22 cellular contexts compared by ENCODE assay signal in genomic region chr1:201761871-201762270, GRCh38.
A peak's percentile ranks its signal among the peaks of the same experiment; 100 is the strongest.
DNase-seq lines count a peak whose midpoint lies in the region; ATAC-seq lines count a peak whose summit lies in the region.
"Had no signal": no experiment of that assay in that cellular context is flagged by ENCODE, and none has a peak within 500 bp of the region (broad histone marks: within the 10 kb centered on the region; RNA-seq: fewer than 3 reads in every experiment).

No MANE protein-coding gene starts in this region.

- H3K18ac ChIP-seq in mesendoderm (ENCODE audit: low read length), result no peak overlapping the region

- H3K27ac ChIP-seq in HUES6 (ENCODE audit: low read depth, low read length) (0 out of 2 replicates have a peak overlapping the region, but pooled peaks have one; percentile 23), mesendoderm (ENCODE audit: low read depth, low read length) (no peak overlapping the region), temporal lobe (ENCODE audit: low read depth, low read length) (peak overlapping the region; percentile 64)
- H3K27ac ChIP-seq: epithelial cell of prostate, upper lobe of left lung had no signal

- H3K4me2 ChIP-seq in mesendoderm (ENCODE audit: low read length), result no peak overlapping the region

- H3K4me3 Mint-ChIP-seq in stimulated activated effector memory CD8-positive, alpha-beta T cell treated with anti-CD3 and anti-CD28 coated beads, Interleukin-12 subunit alpha, Interleukin-12 subunit beta, amount 100 ng/mL, for 72 hours, result no peak overlapping the region
- H3K4me3 Mint-ChIP-seq: activated CD8-positive, alpha-beta T cell treated with anti-CD3 and anti-CD28 coated beads for 36 hours; naive B cell had no signal

- H3K9ac ChIP-seq in HUES6 (ENCODE audit: low read length), result no peak overlapping the region
- peak overlapping the region; percentile 64 for H3K9ac ChIP-seq in adipocyte (ENCODE audit: low read length)
- no peak overlapping the region for H3K9ac ChIP-seq in mesendoderm (ENCODE audit: low read length)

- peaks cover 6% of the 10 kb centered on the region for H3K4me1 Mint-ChIP-seq in stimulated activated effector memory CD8-positive, alpha-beta T cell treated with anti-CD3 and anti-CD28 coated beads, Interleukin-12 subunit alpha, Interleukin-12 subunit beta, amount 100 ng/mL, for 72 hours

- H3K4ac ChIP-seq in mesendoderm (ENCODE audit: low read depth, low read length), result no peak overlapping the region

- no peaks in the 10 kb centered on the region for H3K36me3 Mint-ChIP-seq in stimulated activated effector memory CD8-positive, alpha-beta T cell treated with anti-CD3 and anti-CD28 coated beads, Interleukin-12 subunit alpha, Interleukin-12 subunit beta, amount 100 ng/mL, for 72 hours
- H3K36me3 Mint-ChIP-seq: naive B cell had no signal

- no CpG with 5 or more reads among the region's 4 CpGs for WGBS in mesendoderm (ENCODE audit: extremely low coverage, insufficient coverage, low lambda C conversion rate)

- no peak overlapping the region for H2BK120ac ChIP-seq in mesendoderm (ENCODE audit: low read depth, low read length)

- H4K5ac ChIP-seq in mesendoderm (ENCODE audit: low read length), result no peak overlapping the region

- H3K79me2 ChIP-seq in mesendoderm (ENCODE audit: control insufficient read depth, insufficient read depth, low read length), result no peaks in the 10 kb centered on the region

- no peaks in the 10 kb centered on the region for H3K36me3 ChIP-seq in HUES6 (ENCODE audit: control insufficient read depth, insufficient read depth, low read length)
- H3K36me3 ChIP-seq in adipocyte (ENCODE audit: control insufficient read depth, insufficient read depth, low read length, severe bottlenecking), result peaks cover 36% of the 10 kb centered on the region
- H3K36me3 ChIP-seq in mesendoderm (ENCODE audit: control insufficient read depth, insufficient read depth, low read length), result no peaks in the 10 kb centered on the region
- H3K36me3 ChIP-seq: upper lobe of left lung had no signal

- H3K56ac ChIP-seq in mesendoderm (ENCODE audit: low read length), result no peak overlapping the region

- H2BK15ac ChIP-seq in mesendoderm (replicated peaks; ENCODE audit: low read depth), result no peak overlapping the region

- no peak overlapping the region for H2BK5ac ChIP-seq in mesendoderm (ENCODE audit: low read length)

- DNase-seq in adipocyte (ENCODE audit: low read depth) (no peak), mesendoderm (peak; percentile 79), NCI-H2171 (lab: John Stamatoyannopoulos, UW) (no peak), NCI-H82 treated with DMSO at 0.1 percent for 48 hours (lab: John Stamatoyannopoulos, UW; ENCODE audit: unreplicated experiment) (no peak)
- no peak for DNase-seq in stimulated activated effector memory CD8-positive, alpha-beta T cell treated with anti-CD3 and anti-CD28 coated beads, Interleukin-12 subunit alpha, Interleukin-12 subunit beta, amount 100 ng/mL, for 72 hours (ENCODE audit: low spot score in 2 of 2)
- DNase-seq: activated CD8-positive, alpha-beta T cell treated with anti-CD3 and anti-CD28 coated beads for 36 hours; activated naive CD4-positive, alpha-beta T cell treated with anti-CD3 and anti-CD28 coated beads, Interleukin-2, amount 50 U/mL, for 16 hours; activated T-cell treated with anti-CD3 and anti-CD28 coated beads, Interleukin-2, amount 50 U/mL, for 1 hour; hippocampal formation; naive B cell; NCI-H1105; NCI-H2081 treated with DMSO at 0.1 percent for 48 hours; NCI-H510A treated with DMSO at 0.1 percent for 48 hours; stimulated activated CD4-positive, alpha-beta T cell treated with anti-CD3 and anti-CD28 coated beads, Interleukin-2, amount 100 ng/mL, for 24 hours; stimulated activated naive CD4-positive, alpha-beta T cell treated with Interleukin-2 at 50 U/mL for 16 hours; upper lobe of left lung had no signal

- H3K4me3 ChIP-seq in HUES6 (ENCODE audit: low read depth, low read length) (no peak overlapping the region), adipocyte (ENCODE audit: low read length) (no peak overlapping the region), mesendoderm (ENCODE audit: low read length) (no peak overlapping the region)
- H3K4me3 ChIP-seq: coronary artery, upper lobe of left lung had no signal

- H3K9me3 ChIP-seq in HUES6 (ENCODE audit: control insufficient read depth, insufficient read depth, low read depth, low read length), result no peaks in the 10 kb centered on the region
- H3K9me3 ChIP-seq in adipocyte (ENCODE audit: control insufficient read depth, low read length), result no peaks in the 10 kb centered on the region
- H3K9me3 ChIP-seq: upper lobe of left lung had no signal

- no peak overlapping the region for H3K23ac ChIP-seq in mesendoderm (ENCODE audit: low read length)

- H3K27me3 ChIP-seq in HUES6 (ENCODE audit: control insufficient read depth, insufficient read depth, low read length) (no peaks in the 10 kb centered on the region), adipocyte (replicated peaks; ENCODE audit: control insufficient read depth, insufficient read depth, low read length) (no peaks in the 10 kb centered on the region), mesendoderm (ENCODE audit: insufficient read depth, low read length, poor library complexity) (no peaks in the 10 kb centered on the region)
- H3K27me3 ChIP-seq: upper lobe of left lung had no signal

- ATAC-seq in stimulated activated effector memory CD8-positive, alpha-beta T cell treated with anti-CD3 and anti-CD28 coated beads, Interleukin-12 subunit alpha, Interleukin-12 subunit beta, amount 100 ng/mL, for 72 hours, result no peak
- ATAC-seq: activated CD4-positive, CD25-positive, alpha-beta regulatory T cell treated with anti-CD3 and anti-CD28 coated beads, Interleukin-2, amount 50 U/mL, for 24 hours; activated CD8-positive, alpha-beta T cell treated with anti-CD3 and anti-CD28 coated beads for 36 hours had no signal

- peaks cover 42% of the 10 kb centered on the region for H3K4me1 ChIP-seq in HUES6 (ENCODE audit: control insufficient read depth, insufficient read depth, low read length)
- peaks cover 100% of the 10 kb centered on the region for H3K4me1 ChIP-seq in adipocyte (ENCODE audit: control insufficient read depth, insufficient read depth, low read length)
- H3K4me1 ChIP-seq in mesendoderm (ENCODE audit: control insufficient read depth, low read depth, low read length), result peaks cover 4% of the 10 kb centered on the region

- H2AK5ac ChIP-seq in mesendoderm (ENCODE audit: low read length), result no peak overlapping the region

- no peaks in the 10 kb centered on the region for H3K9me3 Mint-ChIP-seq in stimulated activated effector memory CD8-positive, alpha-beta T cell treated with anti-CD3 and anti-CD28 coated beads, Interleukin-12 subunit alpha, Interleukin-12 subunit beta, amount 100 ng/mL, for 72 hours
- H3K9me3 Mint-ChIP-seq: activated CD8-positive, alpha-beta T cell treated with anti-CD3 and anti-CD28 coated beads for 36 hours; naive B cell had no signal

- no peak overlapping the region for H3K27ac Mint-ChIP-seq in stimulated activated effector memory CD8-positive, alpha-beta T cell treated with anti-CD3 and anti-CD28 coated beads, Interleukin-12 subunit alpha, Interleukin-12 subunit beta, amount 100 ng/mL, for 72 hours
- H3K27ac Mint-ChIP-seq: activated CD8-positive, alpha-beta T cell treated with anti-CD3 and anti-CD28 coated beads for 36 hours; naive B cell; progenitor cell of endocrine pancreas had no signal

- H3K79me1 ChIP-seq in mesendoderm (ENCODE audit: low read length), result peaks cover 2% of the 10 kb centered on the region

- H4K8ac ChIP-seq in mesendoderm (ENCODE audit: low read depth, low read length), result no peak overlapping the region
